In genomic region chr10:88271736-88272135, GRCh38 we compare ENCODE assay signal across 8 cellular contexts.
DNase-seq lines count a peak whose midpoint lies in the region; ATAC-seq and TF ChIP-seq lines count a peak whose summit lies in the region.

No MANE protein-coding gene starts in this region.

- H3K4me3 Mint-ChIP-seq in activated CD8-positive, alpha-beta T cell treated with anti-CD3 and anti-CD28 coated beads for 36 hours, result peak overlapping the region; percentile 53

- H3K27me3 ChIP-seq in lower lobe of right lung (ENCODE audit: low read depth), result no peaks in the 10 kb centered on the region

- in situ Hi-C loops in GM13976 (cut with MboI; ENCODE audit: low sequenced_read_pairs, unreplicated experiment), result loop anchor here (25.0 kb wide), 1 partner anchor 409 kb away; the partner anchor contains the start of genes KLLN and PTEN

- intact Hi-C loops in Right ventricle myocardium superior (cut with DNase I), result no loop called here
- intact Hi-C loops in cardiac septum (cut with DNase I), result no loop called here
- intact Hi-C loops in activated CD8-positive, alpha-beta T cell treated with anti-CD3 and anti-CD28 coated beads for 36 hours (cut with micrococcal nuclease), result loop anchor here (1.0 to 5.0 kb wide), 4 partner anchors 116 to 404 kb away; no protein-coding TSS in a partner anchor
- intact Hi-C loops in lower lobe of right lung (cut with DNase I), result no loop called here

- POLR2A ChIA-PET in activated CD8-positive, alpha-beta T cell treated with anti-CD3 and anti-CD28 coated beads for 36 hours (lab: Charles Lee), result interaction anchor here (0.8 to 2.2 kb wide), 4 partner anchors 9 to 410 kb away, joined by 4 to 7 read pairs (median 4); no protein-coding TSS in a partner anchor

- peaks cover 5% of the 10 kb centered on the region for H3K27me3 Mint-ChIP-seq in activated CD8-positive, alpha-beta T cell treated with anti-CD3 and anti-CD28 coated beads for 36 hours

- no peaks in the 10 kb centered on the region for H3K36me3 ChIP-seq in lower lobe of right lung

- H3K27ac Mint-ChIP-seq in activated CD8-positive, alpha-beta T cell treated with anti-CD3 and anti-CD28 coated beads for 36 hours, result peak overlapping the region; percentile 90

- peaks cover 27% of the 10 kb centered on the region for H3K4me1 ChIP-seq in lower lobe of right lung

- peak overlapping the region; percentile 40 for H3K27ac ChIP-seq in lower lobe of right lung

- H3K9me3 ChIP-seq in lower lobe of right lung, result no peaks in the 10 kb centered on the region

- H3K4me1 Mint-ChIP-seq in activated CD8-positive, alpha-beta T cell treated with anti-CD3 and anti-CD28 coated beads for 36 hours (ENCODE audit: low read depth), result peaks cover 44% of the 10 kb centered on the region

- CTCF ChIA-PET in activated CD8-positive, alpha-beta T cell treated with anti-CD3 and anti-CD28 coated beads for 36 hours (lab: Charles Lee), result interaction anchor here (0.8 to 1.9 kb wide), 6 partner anchors 11 to 410 kb away, joined by 3 to 7 read pairs (median 5); no protein-coding TSS in a partner anchor

- TF ChIP-seq CTCF in activated CD8-positive, alpha-beta T cell treated with anti-CD3 and anti-CD28 coated beads for 36 hours (IDR thresholded peaks at IDR 0.05), result no peak
- TF ChIP-seq CTCF in lower lobe of right lung (IDR thresholded peaks at IDR 0.05) (no peak), GM13976 (IDR thresholded peaks at IDR 0.05; ENCODE audit: borderline replicate concordance, control extremely low read depth, extremely low read depth, insufficient read depth, missing control alignments) (no peak)

- no peaks in the 10 kb centered on the region for H3K9me3 Mint-ChIP-seq in activated CD8-positive, alpha-beta T cell treated with anti-CD3 and anti-CD28 coated beads for 36 hours

- no peaks in the 10 kb centered on the region for H3K36me3 Mint-ChIP-seq in activated CD8-positive, alpha-beta T cell treated with anti-CD3 and anti-CD28 coated beads for 36 hours (ENCODE audit: low read depth)

- ATAC-seq in Right ventricle myocardium superior (ENCODE audit: poor library complexity), result peak; percentile 91
- ATAC-seq in HG03103 (IDR thresholded peaks at IDR 0.05; ENCODE audit: low read depth, unreplicated experiment), result peak; percentile 18
- peak; percentile 58 for ATAC-seq in activated CD8-positive, alpha-beta T cell treated with anti-CD3 and anti-CD28 coated beads for 36 hours
- ATAC-seq in lower lobe of right lung, result peak; percentile 64 to 70

- no peak overlapping the region for H3K4me3 ChIP-seq in lower lobe of right lung

- no peak for DNase-seq in Right ventricle myocardium superior
- DNase-seq in cardiac septum (ENCODE audit: low spot score), result no peak
- DNase-seq in activated CD8-positive, alpha-beta T cell treated with anti-CD3 and anti-CD28 coated beads for 36 hours, result peak; percentile 38
- DNase-seq in lower lobe of right lung, result no peak
- DNase-seq in GM13976 (ENCODE audit: low spot score), result no peak
- DNase-seq in iPS-NIHi11 (ENCODE audit: low spot score), result no peak
- no peak for DNase-seq in activated gamma-delta T cell (lab: John Stamatoyannopoulos, UW)

Comparison
In these comparisons a context has a peak if more than half of its experiments do, and no peak if none do; other contexts are left out.
1. ATAC-seq: peak in every context shown above with its lines; median percentile 91 in Right ventricle myocardium superior; 67 in lower lobe of right lung; 58 in activated CD8-positive, alpha-beta T cell treated with anti-CD3 and anti-CD28 coated beads for 36 hours; 18 in HG03103.